18 cellular contexts compared by ENCODE assay signal in the genomic region with DNA sequence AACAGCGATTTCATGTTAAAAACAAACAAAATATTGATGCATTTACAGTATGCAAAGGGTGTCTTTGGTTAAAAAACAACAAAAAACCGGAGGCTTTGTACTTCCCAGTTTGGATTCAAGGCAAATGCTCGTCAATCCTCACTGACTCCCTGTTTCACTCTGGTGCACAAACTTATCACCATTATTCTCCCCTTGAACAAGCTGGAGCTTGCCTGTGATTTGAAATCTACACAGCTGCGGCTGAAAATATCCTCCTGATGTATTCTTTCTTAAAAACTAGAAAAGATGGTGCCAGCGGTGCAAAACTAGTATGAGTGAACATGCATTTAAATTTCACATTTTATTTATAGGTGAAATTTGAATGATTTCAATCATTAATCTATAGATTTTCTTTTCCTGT. TPM values are rescaled to one million over a fixed set of nuclear protein-coding genes. Genes with fewer than 3 reads are reported as not detected.
DNase-seq lines count a peak whose midpoint lies in the region; ATAC-seq and TF ChIP-seq lines count a peak whose summit lies in the region.
"Had no signal": no experiment of that assay in that cellular context is flagged by ENCODE, and none has a peak within 500 bp of the region (broad histone marks: within the 10 kb centered on the region; RNA-seq: fewer than 3 reads in every experiment).

No MANE protein-coding gene starts in this region.

- DNase-seq in heart left ventricle (no peak), Right ventricle myocardium superior (no peak), NCI-H345 (lab: John Stamatoyannopoulos, UW) (peak; percentile 68), epithelial cell of prostate (ENCODE audit: low read depth, low spot score) (no peak), type B pancreatic cell (ENCODE audit: extremely low spot score, unreplicated experiment) (no peak), COLO668 (lab: John Stamatoyannopoulos, UW; ENCODE audit: unreplicated experiment) (no peak), C1 segment of cervical spinal cord (lab: John Stamatoyannopoulos, UW) (no peak)
- DNase-seq in effector memory CD4-positive, alpha-beta T cell = no peak
- DNase-seq: activated CD4-positive, alpha-beta memory T cell treated with anti-CD3 and anti-CD28 coated beads, Interleukin-2, amount 10 ng/mL, durations not matched to agents 7 days and 5 days; CD8-positive, alpha-beta T cell; cerebellar nuclear complex; GF-D8; H9; NCI-H446; PC-3; transverse colon had no signal

- H3K27ac ChIP-seq in heart left ventricle (peak overlapping the region in 8 of 12 donors; percentile 17 to 88 (median 73)), epithelial cell of prostate (peak overlapping the region; percentile 97)
- no peak overlapping the region for H3K27ac ChIP-seq in effector memory CD4-positive, alpha-beta T cell (ENCODE audit: insufficient read depth, low read length, poor library complexity, severe bottlenecking)
- H3K27ac ChIP-seq: transverse colon had no signal

- peaks cover 18% of the 10 kb centered on the region for H3K36me3 Mint-ChIP-seq in type B pancreatic cell
- H3K36me3 Mint-ChIP-seq: CD8-positive, alpha-beta T cell had no signal

- intact Hi-C loops in heart left ventricle (cut with DNase I) (loop anchor here in 1 of 10 donors (10.0 kb wide), 1 partner anchor 399 kb away; no protein-coding TSS in a partner anchor), Right ventricle myocardium superior (cut with DNase I) (loop anchor here (10.0 kb wide), 1 partner anchor 399 kb away; no protein-coding TSS in a partner anchor)

- H3K9me3 Mint-ChIP-seq in type B pancreatic cell = peaks cover 9% of the 10 kb centered on the region
- H3K9me3 Mint-ChIP-seq: activated CD4-positive, alpha-beta memory T cell treated with anti-CD3 and anti-CD28 coated beads, Interleukin-2, amount 10 ng/mL, durations not matched to agents 7 days and 5 days; stimulated activated effector memory CD8-positive, alpha-beta T cell treated with anti-CD3 and anti-CD28 coated beads, Interleukin-12 subunit alpha, Interleukin-12 subunit beta, amount 100 ng/mL, for 72 hours had no signal

- peaks cover 21% of the 10 kb centered on the region for H3K4me1 Mint-ChIP-seq in type B pancreatic cell (ENCODE audit: unreplicated experiment)

- H3K4me1 ChIP-seq in heart left ventricle = peaks cover 0 to 19% (median 6%) of the 10 kb centered on the region in 12 donors
- H3K4me1 ChIP-seq in effector memory CD4-positive, alpha-beta T cell (ENCODE audit: control insufficient read depth, insufficient read depth, low read length, poor library complexity, severe bottlenecking) = peaks cover 20% of the 10 kb centered on the region

- TF ChIP-seq CTCF in heart left ventricle (IDR thresholded peaks at IDR 0.05) (no peak), type B pancreatic cell (conservative IDR thresholded peaks at IDR 0.05) (no peak)

- H3K27me3 Mint-ChIP-seq in type B pancreatic cell = peaks cover 27% of the 10 kb centered on the region

- peak overlapping the region; percentile 74 for H3K27ac Mint-ChIP-seq in type B pancreatic cell
- H3K27ac Mint-ChIP-seq: activated CD4-positive, alpha-beta memory T cell treated with anti-CD3 and anti-CD28 coated beads, Interleukin-2, amount 10 ng/mL, durations not matched to agents 7 days and 5 days; CD8-positive, alpha-beta T cell; H9; stimulated activated effector memory CD8-positive, alpha-beta T cell treated with anti-CD3 and anti-CD28 coated beads, Interleukin-12 subunit alpha, Interleukin-12 subunit beta, amount 100 ng/mL, for 72 hours had no signal

- peak overlapping the region; percentile 65 for H3K4me3 Mint-ChIP-seq in type B pancreatic cell
- H3K4me3 Mint-ChIP-seq: activated CD4-positive, alpha-beta memory T cell treated with anti-CD3 and anti-CD28 coated beads, Interleukin-2, amount 10 ng/mL, durations not matched to agents 7 days and 5 days; CD8-positive, alpha-beta T cell; H9; stimulated activated effector memory CD8-positive, alpha-beta T cell treated with anti-CD3 and anti-CD28 coated beads, Interleukin-12 subunit alpha, Interleukin-12 subunit beta, amount 100 ng/mL, for 72 hours had no signal

- WGBS in heart left ventricle, 4 donors = 52 to 62% (median 57%) methylated on average over 5 of the region's 5 CpGs

- ATAC-seq in heart left ventricle (no peak), Right ventricle myocardium superior (ENCODE audit: poor library complexity) (no peak)
- ATAC-seq: CD8-positive, alpha-beta T cell; PC-3; SK-N-SH treated with all-trans-retinoic acid at 6 μM for 48 hours; stimulated activated effector memory CD8-positive, alpha-beta T cell treated with anti-CD3 and anti-CD28 coated beads, Interleukin-12 subunit alpha, Interleukin-12 subunit beta, amount 100 ng/mL, for 72 hours had no signal

- no peaks in the 10 kb centered on the region for H3K9me3 ChIP-seq in heart left ventricle
- no peaks in the 10 kb centered on the region for H3K9me3 ChIP-seq in effector memory CD4-positive, alpha-beta T cell (ENCODE audit: control insufficient read depth, low read length)
- H3K9me3 ChIP-seq: transverse colon had no signal

- peak overlapping the region in 1 of 12 donors; percentile 3 for H3K4me3 ChIP-seq in heart left ventricle
- no peak overlapping the region for H3K4me3 ChIP-seq in effector memory CD4-positive, alpha-beta T cell (ENCODE audit: insufficient read depth, low read depth, low read length, poor library complexity, severe bottlenecking)
- H3K4me3 ChIP-seq: transverse colon had no signal

- H3K27me3 ChIP-seq in heart left ventricle = peaks cover 0 to 43% (median 5%) of the 10 kb centered on the region in 9 donors
- H3K27me3 ChIP-seq in effector memory CD4-positive, alpha-beta T cell (replicated peaks; ENCODE audit: control insufficient read depth, insufficient read depth, low read length, poor library complexity, severe bottlenecking) = no peaks in the 10 kb centered on the region

- H3K36me3 ChIP-seq in heart left ventricle = no peaks in the 10 kb centered on the region
- H3K36me3 ChIP-seq in effector memory CD4-positive, alpha-beta T cell (ENCODE audit: control insufficient read depth, insufficient read depth, low read length) = no peaks in the 10 kb centered on the region
- H3K36me3 ChIP-seq: transverse colon had no signal

- no peak for TF ChIP-seq POLR2A in heart left ventricle (IDR thresholded peaks at IDR 0.05)

RNA-seq across cellular contexts. Expression of gene PERP, which starts 3.3 kb away (rescaled TPM):
- 10 to 100 TPM; 49.5 to 73.4 (median 53.6) TPM for total RNA-seq in heart left ventricle
- 10 to 100 TPM; 41.0 to 54.2 TPM for polyA plus RNA-seq in heart left ventricle
- total RNA-seq in Right ventricle myocardium superior = 42.1 TPM
- 86.8 and 293 TPM in 2 replicates for total RNA-seq in type B pancreatic cell (ENCODE audit: low replicate concordance)

RNA-seq across cellular contexts. Expression of gene ARFGEF3, which starts 57.9 kb away (rescaled TPM):
- total RNA-seq in heart left ventricle = 10 to 100 TPM in 1 of 9 donors, 1 to 10 TPM in 8; 1.0 to 11.9 (median 2.8) TPM
- polyA plus RNA-seq in heart left ventricle = under 1 TPM; 0.58 to 0.65 TPM
- 0.86 TPM for total RNA-seq in Right ventricle myocardium superior
- 24.0 and 31.7 TPM in 2 replicates for total RNA-seq in type B pancreatic cell (ENCODE audit: low replicate concordance)
- total RNA-seq: CD8-positive, alpha-beta T cell had no signal
